ENCODE assay signal across 9 cellular contexts in genomic region chr2:174771631-174772491, GRCh38. TPM values are rescaled to one million over a fixed set of nuclear protein-coding genes. Genes with fewer than 3 reads are reported as not detected.
DNase-seq lines count a peak whose midpoint lies in the region; ATAC-seq and TF ChIP-seq lines count a peak whose summit lies in the region.
"Had no signal": no experiment of that assay in that cellular context is flagged by ENCODE, and none has a peak within 500 bp of the region (broad histone marks: within the 10 kb centered on the region; RNA-seq: fewer than 3 reads in every experiment).

No MANE protein-coding gene starts in this region.

- no TSS peak for BruUV-seq in Calu3 (replicated peaks; lab: Mats Ljungman, UMichigan)

- H3K9ac ChIP-seq in KMS-11 (no peak overlapping the region), iPS-20b (ENCODE audit: low read depth, low read length) (peak overlapping the region; percentile 66), skeletal muscle satellite cell (ENCODE audit: low read depth, low read length) (peak overlapping the region; percentile 49)

- TF ChIP-seq CTCF in Calu3 (IDR thresholded peaks at IDR 0.05; ENCODE audit: unreplicated experiment) (peak; percentile 65), KMS-11 (conservative IDR thresholded peaks at IDR 0.05; ENCODE audit: low read depth, low read length) (peak; percentile 72), RWPE1 (conservative IDR thresholded peaks at IDR 0.05; ENCODE audit: low read depth) (peak; percentile 78)

- peak; percentile 77 for DNase-seq in Calu3
- peak; percentile 79 for DNase-seq in RWPE1 (ENCODE audit: low spot score)
- DNase-seq in T47D (ENCODE audit: low read depth in 1 of 2, low spot score in 1 of 2) = peak; percentile 56 to 71

- H4K20me1 ChIP-seq in KMS-11 (ENCODE audit: insufficient read depth) = no peaks in the 10 kb centered on the region

- POLR2A ChIA-PET in RWPE1 (lab: Yijun Ruan, JAX; ENCODE audit: low non-redundant PET) = no interaction called here

- in situ Hi-C loops in T47D (cut with HindIII; ENCODE audit: low pct_unique_long_range_greater_than_20kb, low sequenced_read_pairs) = no loop called here

- no peak overlapping the region for H3K4me3 Mint-ChIP-seq in Calu3 (ENCODE audit: low read depth, unreplicated experiment)
- H3K4me3 Mint-ChIP-seq: stimulated activated naive CD8-positive, alpha-beta T cell treated with anti-CD3 and anti-CD28 coated beads, Interleukin-15, Interleukin-2, amounts not matched to agents 100 ng/mL and 50 ng/mL, for 24 hours had no signal

- H3K27ac ChIP-seq in KMS-11 (no peak overlapping the region), RWPE1 (no peak overlapping the region), iPS-20b (ENCODE audit: low read length) (peak overlapping the region; percentile 87)

- H3K27me3 ChIP-seq in KMS-11 (ENCODE audit: insufficient read depth, low read depth) (no peaks in the 10 kb centered on the region), iPS-20b (ENCODE audit: insufficient read depth, low read length) (no peaks in the 10 kb centered on the region), skeletal muscle satellite cell (ENCODE audit: control insufficient read depth, insufficient read depth, low read length) (no peaks in the 10 kb centered on the region)

- no peaks in the 10 kb centered on the region for H3K9me3 ChIP-seq in iPS-20b (ENCODE audit: insufficient read depth, low read depth, low read length)
- H3K9me3 ChIP-seq in skeletal muscle satellite cell (replicated peaks; ENCODE audit: low read length) = no peaks in the 10 kb centered on the region

- peaks cover 5% of the 10 kb centered on the region for H3K4me1 ChIP-seq in KMS-11 (ENCODE audit: low read depth, poor library complexity, severe bottlenecking)
- peaks cover 30% of the 10 kb centered on the region for H3K4me1 ChIP-seq in iPS-20b (ENCODE audit: insufficient read depth, low read length)
- H3K4me1 ChIP-seq in skeletal muscle satellite cell (ENCODE audit: control insufficient read depth, insufficient read depth, low read length) = peaks cover 15% of the 10 kb centered on the region

- H2AFZ ChIP-seq in KMS-11 (ENCODE audit: low read depth) = peak overlapping the region; percentile 50; the same call in 1 of the 2 replicates

- no peaks in the 10 kb centered on the region for H3K79me2 ChIP-seq in KMS-11 (ENCODE audit: insufficient read depth, low read depth)

- H3K36me3 ChIP-seq in KMS-11 (ENCODE audit: insufficient read depth) = no peaks in the 10 kb centered on the region
- H3K36me3 ChIP-seq in iPS-20b (ENCODE audit: insufficient read depth, low read depth, low read length) = no peaks in the 10 kb centered on the region
- H3K36me3 ChIP-seq in skeletal muscle satellite cell (ENCODE audit: insufficient read depth, low read length) = no peaks in the 10 kb centered on the region

- CTCF ChIA-PET in Calu3 (lab: Charles Lee) (interaction anchor here (0.6 to 2.8 kb wide), 14 partner anchors 9 to 236 kb away, joined by 3 to 23 read pairs (median 4); no protein-coding TSS in a partner anchor), RWPE1 (lab: Yijun Ruan, JAX) (interaction anchor here (0.6 to 4.2 kb wide), 18 partner anchors 9 to 620 kb away, joined by 3 to 48 read pairs (median 3); no protein-coding TSS in a partner anchor)

- H3K4me3 ChIP-seq in KMS-11 (IDR thresholded peaks at IDR 0.05; ENCODE audit: insufficient read depth, low read depth, low read length) (no peak overlapping the region), iPS-20b (ENCODE audit: low read length) (peak overlapping the region; percentile 11; the same call in 1 of the 2 replicates), skeletal muscle satellite cell (ENCODE audit: low read length) (no peak overlapping the region)

- H3K27ac Mint-ChIP-seq in Calu3 (ENCODE audit: unreplicated experiment) = no peak overlapping the region
- H3K27ac Mint-ChIP-seq: stimulated activated naive CD8-positive, alpha-beta T cell treated with anti-CD3 and anti-CD28 coated beads, Interleukin-15, Interleukin-2, amounts not matched to agents 100 ng/mL and 50 ng/mL, for 24 hours had no signal

- no peaks in the 10 kb centered on the region for H3K27me3 Mint-ChIP-seq in Calu3 (ENCODE audit: unreplicated experiment)
- H3K27me3 Mint-ChIP-seq: stimulated activated naive CD8-positive, alpha-beta T cell treated with anti-CD3 and anti-CD28 coated beads, Interleukin-15, Interleukin-2, amounts not matched to agents 100 ng/mL and 50 ng/mL, for 24 hours had no signal

- no peaks in the 10 kb centered on the region for H3K36me3 Mint-ChIP-seq in Calu3 (ENCODE audit: insufficient read depth, unreplicated experiment)

- ATAC-seq in GM21390 (IDR thresholded peaks at IDR 0.05; ENCODE audit: unreplicated experiment) = peak; percentile 61
- no peak for ATAC-seq in HG03139 (IDR thresholded peaks at IDR 0.05; ENCODE audit: unreplicated experiment)

- H3K4me1 Mint-ChIP-seq in Calu3 (ENCODE audit: low read depth, unreplicated experiment) = no peaks in the 10 kb centered on the region

- intact Hi-C loops in Calu3 (cut with micrococcal nuclease; ENCODE audit: unreplicated experiment) = loop anchor here (1.0 kb wide), 1 partner anchor 213 kb away; no protein-coding TSS in a partner anchor

- H3K9me3 Mint-ChIP-seq in Calu3 (ENCODE audit: low read depth, unreplicated experiment) = no peaks in the 10 kb centered on the region
- H3K9me3 Mint-ChIP-seq: stimulated activated naive CD8-positive, alpha-beta T cell treated with anti-CD3 and anti-CD28 coated beads, Interleukin-15, Interleukin-2, amounts not matched to agents 100 ng/mL and 50 ng/mL, for 24 hours had no signal

- H3K4me2 ChIP-seq in KMS-11 (0 out of 2 replicates have a peak overlapping the region, but pooled peaks have one; percentile 7), skeletal muscle satellite cell (ENCODE audit: low read length) (peak overlapping the region; percentile 59)

RNA-seq across cellular contexts. Expression of gene CHRNA1, which starts 7.6 kb away (rescaled TPM):
- total RNA-seq in Calu3 (2022) = not detected in 2 replicates
- 3.5 and 30.6 TPM in 2 replicates for total RNA-seq in skeletal muscle satellite cell (2012; rRNA removed)
